11 cellular contexts compared by ENCODE assay signal in the genomic region with DNA sequence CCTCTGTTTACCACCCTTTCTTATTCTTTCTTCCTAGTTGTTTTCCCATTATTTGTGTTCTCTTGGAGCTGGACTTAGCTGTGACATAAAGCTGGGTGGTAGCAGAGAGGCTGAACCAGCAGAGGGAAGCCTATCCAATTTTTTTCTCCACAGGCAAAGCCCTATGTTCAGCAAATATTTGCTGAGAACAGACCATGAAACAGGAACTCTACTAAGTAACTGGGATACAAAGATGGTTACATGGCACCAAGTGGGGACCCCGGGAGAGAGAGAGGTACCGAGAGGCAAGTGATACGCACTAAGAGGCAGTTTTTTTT. TPM values are rescaled to one million over a fixed set of nuclear protein-coding genes. Genes with fewer than 3 reads are reported as not detected.
DNase-seq lines count a peak whose midpoint lies in the region; ATAC-seq, FAIRE-seq and TF ChIP-seq lines count a peak whose summit lies in the region.
"Had no signal": no experiment of that assay in that cellular context is flagged by ENCODE, and none has a peak within 500 bp of the region (broad histone marks: within the 10 kb centered on the region; RNA-seq: fewer than 3 reads in every experiment).

No MANE protein-coding gene starts in this region.

- H3K4me1 ChIP-seq in aorta (ENCODE audit: control insufficient read depth in 1 of 2, insufficient read depth in 2 of 2, low read length in 2 of 2) (peaks cover 0 to 2% of the 10 kb centered on the region in 2 donors), breast epithelium (no peaks in the 10 kb centered on the region)

- no peak overlapping the region for H3K27ac Mint-ChIP-seq in stimulated activated naive CD8-positive, alpha-beta T cell treated with anti-CD3 and anti-CD28 coated beads, Interleukin-15, amount 100 ng/mL, for 72 hours

- no peaks in the 10 kb centered on the region for H3K9me3 Mint-ChIP-seq in stimulated activated naive CD8-positive, alpha-beta T cell treated with anti-CD3 and anti-CD28 coated beads, Interleukin-15, amount 100 ng/mL, for 72 hours

- H3K9me3 ChIP-seq in aorta (ENCODE audit: control insufficient read depth, low read length) (no peaks in the 10 kb centered on the region), breast epithelium (no peaks in the 10 kb centered on the region)

- peak; percentile 5 for FAIRE-seq in islet of Langerhans (lab: Jason Lieb, UNC)
- FAIRE-seq: colon had no signal

- peak overlapping the region in 1 of 2 donors; percentile 38 for H3K27ac ChIP-seq in aorta (ENCODE audit: low read depth in 1 of 2, low read length in 2 of 2)
- H3K27ac ChIP-seq in breast epithelium = peak overlapping the region in 1 of 2 donors; percentile 38

- TF ChIP-seq POLR2A in breast epithelium (IDR thresholded peaks at IDR 0.05) = no peak

- no peak for DNase-seq in stimulated activated naive CD8-positive, alpha-beta T cell treated with anti-CD3 and anti-CD28 coated beads, Interleukin-15, amount 100 ng/mL, for 72 hours
- DNase-seq in stimulated activated naive CD8-positive, alpha-beta T cell treated with anti-CD3 and anti-CD28 coated beads, Interleukin-15, Interleukin-2, amounts not matched to agents 100 U/mL and 50 U/mL, for 24 hours = no peak
- DNase-seq in aorta (no peak), D341Med (ENCODE audit: low spot score) (no peak), breast epithelium (ENCODE audit: low spot score in 2 of 2) (no peak)
- DNase-seq: NCI-H2171 treated with DMSO at 0.1 percent for 48 hours had no signal

- no peak overlapping the region for H3K4me3 Mint-ChIP-seq in stimulated activated naive CD8-positive, alpha-beta T cell treated with anti-CD3 and anti-CD28 coated beads, Interleukin-15, amount 100 ng/mL, for 72 hours

- no peak for TF ChIP-seq CTCF in breast epithelium (IDR thresholded peaks at IDR 0.05)

- WGBS in aorta, 2 donors = 82 to 89% methylated on average over 3 of the region's 3 CpGs

- H3K27me3 ChIP-seq in aorta (ENCODE audit: control insufficient read depth in 1 of 2, insufficient read depth in 2 of 2, low read length in 1 of 2) (no peaks in the 10 kb centered on the region), breast epithelium (no peaks in the 10 kb centered on the region)

- peaks cover 9% of the 10 kb centered on the region for H3K4me1 Mint-ChIP-seq in stimulated activated naive CD8-positive, alpha-beta T cell treated with anti-CD3 and anti-CD28 coated beads, Interleukin-15, amount 100 ng/mL, for 72 hours

- H3K27me3 Mint-ChIP-seq in stimulated activated naive CD8-positive, alpha-beta T cell treated with anti-CD3 and anti-CD28 coated beads, Interleukin-15, amount 100 ng/mL, for 72 hours = peaks cover 12% of the 10 kb centered on the region

- ATAC-seq in stimulated activated naive CD8-positive, alpha-beta T cell treated with anti-CD3 and anti-CD28 coated beads, Interleukin-15, amount 100 ng/mL, for 72 hours = peak; percentile 23
- ATAC-seq in stimulated activated naive CD8-positive, alpha-beta T cell treated with anti-CD3 and anti-CD28 coated beads, Interleukin-15, Interleukin-2, amounts not matched to agents 100 U/mL and 50 U/mL, for 24 hours = no peak
- ATAC-seq in SK-N-SH treated with all-trans-retinoic acid at 6 μM for 48 hours (peak; percentile 76), aorta (ENCODE audit: low FRiP score) (peak; percentile 22), HG02798 (IDR thresholded peaks at IDR 0.05; ENCODE audit: poor library complexity, unreplicated experiment) (no peak)

- intact Hi-C loops in aorta (cut with DNase I) = loop anchor here in 1 of 2 donors (2.0 kb wide), 1 partner anchor 73 kb away; a partner anchor contains a TSS
- intact Hi-C loops in breast epithelium (cut with DNase I; ENCODE audit: low total_unique reads) = no loop called here

- H3K4me3 ChIP-seq in aorta (ENCODE audit: low read length in 2 of 2) (no peak overlapping the region), breast epithelium (peak overlapping the region in 1 of 3 donors; percentile 45)

- no peaks in the 10 kb centered on the region for H3K36me3 ChIP-seq in aorta (ENCODE audit: control insufficient read depth in 1 of 2, insufficient read depth in 2 of 2, low read length in 1 of 2)
- no peaks in the 10 kb centered on the region for H3K36me3 ChIP-seq in breast epithelium

TF ChIP-seq in SK-N-SH treated with all-trans-retinoic acid at 6 μM for 48 hours, 23 proteins besides CTCF, POLR2A, EP300 and RAD21 (continues in another document):
- TF ChIP-seq SNAI2 (CRISPR knock-in tag; IDR thresholded peaks at IDR 0.05) (no peak), BACH2 (CRISPR knock-in tag; IDR thresholded peaks at IDR 0.05; ENCODE audit: borderline replicate concordance) (no peak), ZC3H10 (CRISPR knock-in tag; IDR thresholded peaks at IDR 0.05) (no peak), PPARA (CRISPR knock-in tag; IDR thresholded peaks at IDR 0.05; ENCODE audit: borderline replicate concordance) (no peak), ISL1 (CRISPR knock-in tag; IDR thresholded peaks at IDR 0.05) (no peak), GLIS3 (CRISPR knock-in tag; IDR thresholded peaks at IDR 0.05) (no peak), ZNF8 (CRISPR knock-in tag; IDR thresholded peaks at IDR 0.05) (no peak), OSR1 (CRISPR knock-in tag; IDR thresholded peaks at IDR 0.05) (no peak), ZNF70 (CRISPR knock-in tag; IDR thresholded peaks at IDR 0.05) (no peak), TCF4 (CRISPR knock-in tag; IDR thresholded peaks at IDR 0.05; ENCODE audit: borderline replicate concordance) (no peak), RARB (CRISPR knock-in tag; IDR thresholded peaks at IDR 0.05) (no peak)
- TF ChIP-seq, protein P1, sequence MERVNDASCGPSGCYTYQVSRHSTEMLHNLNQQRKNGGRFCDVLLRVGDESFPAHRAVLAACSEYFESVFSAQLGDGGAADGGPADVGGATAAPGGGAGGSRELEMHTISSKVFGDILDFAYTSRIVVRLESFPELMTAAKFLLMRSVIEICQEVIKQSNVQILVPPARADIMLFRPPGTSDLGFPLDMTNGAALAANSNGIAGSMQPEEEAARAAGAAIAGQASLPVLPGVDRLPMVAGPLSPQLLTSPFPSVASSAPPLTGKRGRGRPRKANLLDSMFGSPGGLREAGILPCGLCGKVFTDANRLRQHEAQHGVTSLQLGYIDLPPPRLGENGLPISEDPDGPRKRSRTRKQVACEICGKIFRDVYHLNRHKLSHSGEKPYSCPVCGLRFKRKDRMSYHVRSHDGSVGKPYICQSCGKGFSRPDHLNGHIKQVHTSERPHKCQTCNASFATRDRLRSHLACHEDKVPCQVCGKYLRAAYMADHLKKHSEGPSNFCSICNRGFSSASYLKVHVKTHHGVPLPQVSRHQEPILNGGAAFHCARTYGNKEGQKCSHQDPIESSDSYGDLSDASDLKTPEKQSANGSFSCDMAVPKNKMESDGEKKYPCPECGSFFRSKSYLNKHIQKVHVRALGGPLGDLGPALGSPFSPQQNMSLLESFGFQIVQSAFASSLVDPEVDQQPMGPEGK (CRISPR knock-in tag; IDR thresholded peaks at IDR 0.05; ENCODE audit: borderline replicate concordance) = no peak
- TF ChIP-seq, protein P2, sequence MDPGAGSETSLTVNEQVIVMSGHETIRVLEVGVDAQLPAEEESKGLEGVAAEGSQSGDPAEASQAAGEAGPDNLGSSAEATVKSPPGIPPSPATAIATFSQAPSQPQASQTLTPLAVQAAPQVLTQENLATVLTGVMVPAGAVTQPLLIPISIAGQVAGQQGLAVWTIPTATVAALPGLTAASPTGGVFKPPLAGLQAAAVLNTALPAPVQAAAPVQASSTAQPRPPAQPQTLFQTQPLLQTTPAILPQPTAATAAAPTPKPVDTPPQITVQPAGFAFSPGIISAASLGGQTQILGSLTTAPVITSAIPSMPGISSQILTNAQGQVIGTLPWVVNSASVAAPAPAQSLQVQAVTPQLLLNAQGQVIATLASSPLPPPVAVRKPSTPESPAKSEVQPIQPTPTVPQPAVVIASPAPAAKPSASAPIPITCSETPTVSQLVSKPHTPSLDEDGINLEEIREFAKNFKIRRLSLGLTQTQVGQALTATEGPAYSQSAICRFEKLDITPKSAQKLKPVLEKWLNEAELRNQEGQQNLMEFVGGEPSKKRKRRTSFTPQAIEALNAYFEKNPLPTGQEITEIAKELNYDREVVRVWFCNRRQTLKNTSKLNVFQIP (CRISPR knock-in tag; IDR thresholded peaks at IDR 0.05; ENCODE audit: borderline replicate concordance, low read depth) = no peak
- TF ChIP-seq, protein P3, sequence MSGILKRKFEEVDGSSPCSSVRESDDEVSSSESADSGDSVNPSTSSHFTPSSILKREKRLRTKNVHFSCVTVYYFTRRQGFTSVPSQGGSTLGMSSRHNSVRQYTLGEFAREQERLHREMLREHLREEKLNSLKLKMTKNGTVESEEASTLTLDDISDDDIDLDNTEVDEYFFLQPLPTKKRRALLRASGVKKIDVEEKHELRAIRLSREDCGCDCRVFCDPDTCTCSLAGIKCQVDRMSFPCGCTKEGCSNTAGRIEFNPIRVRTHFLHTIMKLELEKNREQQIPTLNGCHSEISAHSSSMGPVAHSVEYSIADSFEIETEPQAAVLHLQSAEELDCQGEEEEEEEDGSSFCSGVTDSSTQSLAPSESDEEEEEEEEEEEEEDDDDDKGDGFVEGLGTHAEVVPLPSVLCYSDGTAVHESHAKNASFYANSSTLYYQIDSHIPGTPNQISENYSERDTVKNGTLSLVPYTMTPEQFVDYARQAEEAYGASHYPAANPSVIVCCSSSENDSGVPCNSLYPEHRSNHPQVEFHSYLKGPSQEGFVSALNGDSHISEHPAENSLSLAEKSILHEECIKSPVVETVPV (CRISPR knock-in tag; IDR thresholded peaks at IDR 0.05) = no peak

RNA-seq across cellular contexts. Expression of a gene that starts 6.6 kb away (rescaled TPM):
- total RNA-seq in aorta (not detected), breast epithelium (not detected)
- polyA plus RNA-seq in aorta = not detected
- total RNA-seq: mesenteric fat pad had no signal

RNA-seq across cellular contexts. Expression of a gene that starts 7.6 kb away (rescaled TPM):
- 100 to 1,000 TPM; 182 to 186 TPM for total RNA-seq in aorta
- 100 to 1,000 TPM in 1 of 2 donors, 10 to 100 TPM in 1; 79.7 to 138 TPM for polyA plus RNA-seq in aorta
- 100 to 1,000 TPM; 236 to 302 (median 245) TPM for total RNA-seq in breast epithelium

RNA-seq across cellular contexts. Expression of a gene that starts 21.2 kb away (rescaled TPM):
- total RNA-seq in aorta (100 to 1,000 TPM; 110 to 146 TPM), breast epithelium (10 to 100 TPM; 64.8 to 79.3 (median 70.1) TPM)
- polyA plus RNA-seq in aorta = 10 to 100 TPM; 31.9 to 63.1 TPM

RNA-seq across cellular contexts. Expression of a gene that starts 44.6 kb away (rescaled TPM):
- under 1 TPM; 0.12 to 0.16 TPM for total RNA-seq in aorta
- polyA plus RNA-seq in aorta = under 1 TPM in 1 of 2 donors, not detected in 1; 0.15 TPM
- total RNA-seq in breast epithelium = under 1 TPM in 1 of 3 donors, not detected in 2; under 0.01 TPM
- total RNA-seq: mesenteric fat pad had no signal

Comparison
In these comparisons a context has a peak if more than half of its experiments do, and no peak if none do; other contexts are left out.
1. ATAC-seq: peak in stimulated activated naive CD8-positive, alpha-beta T cell treated with anti-CD3 and anti-CD28 coated beads, Interleukin-15, amount 100 ng/mL, for 72 hours (single experiment), SK-N-SH treated with all-trans-retinoic acid at 6 μM for 48 hours (single experiment) and aorta (single experiment); none in stimulated activated naive CD8-positive, alpha-beta T cell treated with anti-CD3 and anti-CD28 coated beads, Interleukin-15, Interleukin-2, amounts not matched to agents 100 U/mL and 50 U/mL, for 24 hours (single experiment) and HG02798 (single experiment).